ENCODE assay signal across 34 cellular contexts in the genomic region with DNA sequence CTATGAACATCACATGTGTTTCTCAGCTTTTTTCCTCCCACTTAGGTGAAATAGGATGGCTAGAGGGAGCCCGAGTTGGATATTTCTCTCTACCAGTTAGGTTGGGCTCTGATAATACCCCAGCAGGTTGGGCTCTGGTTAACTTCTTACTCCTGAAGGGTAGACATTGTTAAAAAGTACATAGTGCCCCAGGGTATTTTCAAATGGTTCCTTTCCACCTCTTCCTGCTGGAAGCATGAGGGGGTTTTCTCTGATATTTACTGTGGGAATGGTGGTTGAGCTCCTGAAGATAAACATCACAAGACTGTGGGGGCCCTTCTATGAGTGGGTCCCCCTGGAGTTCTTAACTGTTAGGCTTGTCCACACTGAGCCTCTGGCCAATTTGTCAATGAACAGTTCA.
"Had no signal": no experiment of that assay in that cellular context is flagged by ENCODE, and none has a peak within 500 bp of the region (broad histone marks: within the 10 kb centered on the region; RNA-seq: fewer than 3 reads in every experiment).

No MANE protein-coding gene starts in this region.

- H3K27ac Mint-ChIP-seq: activated CD4-positive, alpha-beta memory T cell treated with anti-CD3 and anti-CD28 coated beads, Interleukin-2, amount 10 ng/mL, durations not matched to agents 7 days and 5 days; activated CD8-positive, alpha-beta memory T cell treated with anti-CD3 and anti-CD28 coated beads, Interleukin-2, amount 10 ng/mL, durations not matched to agents 7 days and 5 days; activated naive CD4-positive, alpha-beta T cell treated with anti-CD3 and anti-CD28 coated beads, Interleukin-2, amount 10 ng/mL, durations not matched to agents 7 days and 5 days; activated naive CD8-positive, alpha-beta T cell; activated naive CD8-positive, alpha-beta T cell treated with anti-CD3 and anti-CD28 coated beads, Interleukin-2, amount 50 U/mL, for 24 hours had no signal

- H3K9me3 ChIP-seq: MG63, Peyer's patch had no signal

- H3K27me3 ChIP-seq: MG63, Peyer's patch had no signal

- DNase-seq: activated CD4-positive, alpha-beta memory T cell treated with anti-CD3 and anti-CD28 coated beads, Interleukin-2, amount 10 ng/mL, durations not matched to agents 7 days and 5 days; activated CD4-positive, alpha-beta T cell treated with anti-CD3 and anti-CD28 coated beads for 1 hour; activated CD4-positive, alpha-beta T cell treated with anti-CD3 and anti-CD28 coated beads for 48 hours; activated CD4-positive, CD25-positive, alpha-beta regulatory T cell; activated CD8-positive, alpha-beta memory T cell treated with anti-CD3 and anti-CD28 coated beads for 24 hours; activated CD8-positive, alpha-beta memory T cell treated with anti-CD3 and anti-CD28 coated beads, Interleukin-2, amount 10 ng/mL, durations not matched to agents 7 days and 5 days; activated CD8-positive, alpha-beta memory T cell treated with anti-CD3 and anti-CD28 coated beads, Interleukin-2, amount 50 U/mL, for 48 hours; activated effector memory CD4-positive, alpha-beta T cell treated with Interleukin-2 at 50 U/mL for 16 hours; activated naive CD4-positive, alpha-beta T cell treated with anti-CD3 and anti-CD28 coated beads, Interleukin-2, amount 10 ng/mL, durations not matched to agents 7 days and 5 days; activated naive CD8-positive, alpha-beta T cell treated with anti-CD3 and anti-CD28 coated beads, Interleukin-2, amount 50 U/mL, for 24 hours; activated T-cell treated with anti-CD3 and anti-CD28 coated beads, Interleukin-2, amount 50 U/mL, for 48 hours; anterior cingulate cortex; brain microvascular endothelial cell; central memory CD4-positive, alpha-beta T cell; KBM-7; MG63; NCI-H1048; NCI-H1105 treated with DMSO at 0.1 percent for 48 hours; NCI-H1436; NCI-H1694; NCI-H2029 treated with DMSO at 0.1 percent for 48 hours; NCI-H2107; NCI-H2171; NCI-H510A; NCI-H526; NCI-H748 treated with DMSO at 0.1 percent for 48 hours; Peyer's patch; RPMI8226; SIG-M5; SW 1271; T1000; WERI-Rb-1 had no signal

- H3K4me3 ChIP-seq: MG63, Peyer's patch had no signal

- ATAC-seq: activated CD8-positive, alpha-beta memory T cell treated with anti-CD3 and anti-CD28 coated beads, Interleukin-2, amount 10 ng/mL, durations not matched to agents 7 days and 5 days; activated naive CD8-positive, alpha-beta T cell treated with anti-CD3 and anti-CD28 coated beads, Interleukin-2, amount 50 U/mL, for 24 hours; Right ventricle myocardium inferior had no signal

- H3K4me1 Mint-ChIP-seq: activated CD4-positive, alpha-beta memory T cell treated with anti-CD3 and anti-CD28 coated beads, Interleukin-2, amount 10 ng/mL, durations not matched to agents 7 days and 5 days; activated CD8-positive, alpha-beta memory T cell treated with anti-CD3 and anti-CD28 coated beads, Interleukin-2, amount 10 ng/mL, durations not matched to agents 7 days and 5 days; activated naive CD4-positive, alpha-beta T cell treated with anti-CD3 and anti-CD28 coated beads, Interleukin-2, amount 10 ng/mL, durations not matched to agents 7 days and 5 days; activated naive CD8-positive, alpha-beta T cell treated with anti-CD3 and anti-CD28 coated beads, Interleukin-2, amount 50 U/mL, for 24 hours had no signal

- H3K36me3 Mint-ChIP-seq: activated CD8-positive, alpha-beta memory T cell treated with anti-CD3 and anti-CD28 coated beads, Interleukin-2, amount 10 ng/mL, durations not matched to agents 7 days and 5 days; activated naive CD4-positive, alpha-beta T cell treated with anti-CD3 and anti-CD28 coated beads, Interleukin-2, amount 10 ng/mL, durations not matched to agents 7 days and 5 days; activated naive CD8-positive, alpha-beta T cell had no signal

- H3K4me1 ChIP-seq: Peyer's patch had no signal

- H3K36me3 ChIP-seq: brain microvascular endothelial cell, MG63, Peyer's patch, WERI-Rb-1 had no signal

- H3K27ac ChIP-seq: brain microvascular endothelial cell, Peyer's patch, WERI-Rb-1 had no signal

- H3K9me3 Mint-ChIP-seq: activated CD4-positive, alpha-beta memory T cell treated with anti-CD3 and anti-CD28 coated beads, Interleukin-2, amount 10 ng/mL, durations not matched to agents 7 days and 5 days; activated naive CD4-positive, alpha-beta T cell treated with anti-CD3 and anti-CD28 coated beads, Interleukin-2, amount 10 ng/mL, durations not matched to agents 7 days and 5 days; activated naive CD8-positive, alpha-beta T cell treated with anti-CD3 and anti-CD28 coated beads, Interleukin-2, amount 50 U/mL, for 24 hours had no signal

- H3K4me3 Mint-ChIP-seq: activated CD4-positive, alpha-beta memory T cell treated with anti-CD3 and anti-CD28 coated beads, Interleukin-2, amount 10 ng/mL, durations not matched to agents 7 days and 5 days; activated CD8-positive, alpha-beta memory T cell treated with anti-CD3 and anti-CD28 coated beads, Interleukin-2, amount 10 ng/mL, durations not matched to agents 7 days and 5 days; activated naive CD4-positive, alpha-beta T cell treated with anti-CD3 and anti-CD28 coated beads, Interleukin-2, amount 10 ng/mL, durations not matched to agents 7 days and 5 days; activated naive CD8-positive, alpha-beta T cell; activated naive CD8-positive, alpha-beta T cell treated with anti-CD3 and anti-CD28 coated beads, Interleukin-2, amount 50 U/mL, for 24 hours had no signal
